In genomic region chr2:195390686-195391085, GRCh38 we compare ENCODE assay signal across 19 cellular contexts.
"Had no signal": no experiment of that assay in that cellular context is flagged by ENCODE, and none has a peak within 500 bp of the region (broad histone marks: within the 10 kb centered on the region; RNA-seq: fewer than 3 reads in every experiment).

No MANE protein-coding gene starts in this region.

- H3K4me2 ChIP-seq: smooth muscle cell had no signal

- H3K4me1 ChIP-seq: colonic mucosa, foreskin keratinocyte, left lung, right lobe of liver, stomach, upper lobe of right lung had no signal

- DNase-seq: activated CD4-positive, alpha-beta T cell treated with anti-CD3 and anti-CD28 coated beads, Interleukin-2, amount 10 ng/mL, durations not matched to agents 7 days and 5 days; activated CD4-positive, CD25-positive, alpha-beta regulatory T cell; activated CD8-positive, alpha-beta T cell treated with anti-CD3 and anti-CD28 coated beads, Interleukin-2, amount 10 ng/mL, durations not matched to agents 7 days and 5 days; activated naive CD4-positive, alpha-beta T cell treated with anti-CD3 and anti-CD28 coated beads for 36 hours; activated T-cell treated with anti-CD3 and anti-CD28 coated beads, Interleukin-2, amount 50 U/mL, for 4 hours; brain microvascular endothelial cell; central memory CD4-positive, alpha-beta T cell; colonic mucosa; foreskin keratinocyte; left lung; naive thymus-derived CD4-positive, alpha-beta T cell; ovary; right lobe of liver; stimulated activated CD4-positive, alpha-beta T cell treated with anti-CD3 and anti-CD28 coated beads, Interleukin-4, amount 100 ng/mL, for 1 hour; stomach; T-cell; upper lobe of right lung had no signal

- H3K9me3 ChIP-seq: colonic mucosa, left lung, ovary, right lobe of liver, stomach, thoracic aorta, upper lobe of right lung had no signal

- H3K27me3 ChIP-seq: brain microvascular endothelial cell, colonic mucosa, foreskin keratinocyte, left lung, ovary, right lobe of liver, stomach, upper lobe of right lung had no signal

- ATAC-seq: activated CD8-positive, alpha-beta T cell treated with anti-CD3 and anti-CD28 coated beads, Interleukin-2, amount 10 ng/mL, durations not matched to agents 7 days and 5 days; activated T-cell treated with anti-CD3 and anti-CD28 coated beads, Interleukin-2, amount 50 U/mL, for 4 hours; foreskin keratinocyte; left lung; naive thymus-derived CD4-positive, alpha-beta T cell; right lobe of liver; T-cell; upper lobe of right lung had no signal

- H3K36me3 ChIP-seq: brain microvascular endothelial cell, colonic mucosa, left lung, ovary, right lobe of liver, stomach, thoracic aorta, upper lobe of right lung had no signal

- H3K4me3 ChIP-seq: colonic mucosa, left lung, ovary, right lobe of liver, smooth muscle cell, stomach, thoracic aorta, upper lobe of right lung had no signal

- H3K27ac ChIP-seq: brain microvascular endothelial cell, colonic mucosa, foreskin keratinocyte, left lung, ovary, right lobe of liver, stomach, thoracic aorta, upper lobe of right lung had no signal
